In genomic region chr10:96765406-96766240, GRCh38 we compare ENCODE assay signal across 1 cellular context.
TF ChIP-seq lines count a peak whose summit lies in the region.

No MANE protein-coding gene starts in this region.

TF ChIP-seq in HepG2, 621 proteins besides CTCF, POLR2A, EP300 and RAD21 (continued from another document):
- TF ChIP-seq, protein P1, sequence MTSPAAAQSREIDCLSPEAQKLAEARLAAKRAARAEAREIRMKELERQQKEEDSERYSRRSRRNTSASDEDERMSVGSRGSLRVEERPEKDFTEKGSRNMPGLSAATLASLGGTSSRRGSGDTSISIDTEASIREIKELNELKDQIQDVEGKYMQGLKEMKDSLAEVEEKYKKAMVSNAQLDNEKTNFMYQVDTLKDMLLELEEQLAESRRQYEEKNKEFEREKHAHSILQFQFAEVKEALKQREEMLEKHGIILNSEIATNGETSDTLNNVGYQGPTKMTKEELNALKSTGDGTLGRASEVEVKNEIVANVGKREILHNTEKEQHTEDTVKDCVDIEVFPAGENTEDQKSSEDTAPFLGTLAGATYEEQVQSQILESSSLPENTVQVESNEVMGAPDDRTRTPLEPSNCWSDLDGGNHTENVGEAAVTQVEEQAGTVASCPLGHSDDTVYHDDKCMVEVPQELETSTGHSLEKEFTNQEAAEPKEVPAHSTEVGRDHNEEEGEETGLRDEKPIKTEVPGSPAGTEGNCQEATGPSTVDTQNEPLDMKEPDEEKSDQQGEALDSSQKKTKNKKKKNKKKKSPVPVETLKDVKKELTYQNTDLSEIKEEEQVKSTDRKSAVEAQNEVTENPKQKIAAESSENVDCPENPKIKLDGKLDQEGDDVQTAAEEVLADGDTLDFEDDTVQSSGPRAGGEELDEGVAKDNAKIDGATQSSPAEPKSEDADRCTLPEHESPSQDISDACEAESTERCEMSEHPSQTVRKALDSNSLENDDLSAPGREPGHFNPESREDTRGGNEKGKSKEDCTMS (CRISPR knock-in tag; conservative IDR thresholded peaks at IDR 0.05), result no peak
- TF ChIP-seq ARID5B (CRISPR knock-in tag; IDR thresholded peaks at IDR 0.05) (0 out of 2 replicates have a peak, but pooled peaks have one; percentile 11), MTA3 (CRISPR knock-in tag; IDR thresholded peaks at IDR 0.05) (no peak), SP2 (CRISPR knock-in tag; IDR thresholded peaks at IDR 0.05) (no peak), ZNF382 (CRISPR knock-in tag; IDR thresholded peaks at IDR 0.05; ENCODE audit: borderline replicate concordance) (no peak), TBL1XR1 (IDR thresholded peaks at IDR 0.05; ENCODE audit: borderline replicate concordance, low read length, partially characterized antibody) (peak; percentile 22), HDAC2 (CRISPR knock-in tag; IDR thresholded peaks at IDR 0.05) (no peak), YEATS4 (CRISPR knock-in tag; IDR thresholded peaks at IDR 0.05; ENCODE audit: borderline replicate concordance) (no peak), ZNF17 (CRISPR knock-in tag; IDR thresholded peaks at IDR 0.05) (no peak), SAP130 (CRISPR knock-in tag; IDR thresholded peaks at IDR 0.05; ENCODE audit: low read depth) (no peak), GMEB1 (CRISPR knock-in tag; IDR thresholded peaks at IDR 0.05; ENCODE audit: borderline replicate concordance) (0 out of 2 replicates have a peak, but pooled peaks have one; percentile 17), CREBL2 (CRISPR knock-in tag; IDR thresholded peaks at IDR 0.05; ENCODE audit: borderline replicate concordance) (no peak), ZMYM4 (CRISPR knock-in tag; IDR thresholded peaks at IDR 0.05) (0 out of 2 replicates have a peak, but pooled peaks have one; percentile 38), DRAP1 (CRISPR knock-in tag; IDR thresholded peaks at IDR 0.05) (0 out of 2 replicates have a peak, but pooled peaks have one; percentile 2), KDM2A (CRISPR knock-in tag; IDR thresholded peaks at IDR 0.05; ENCODE audit: borderline replicate concordance, low read depth) (peak; percentile 29; the same call in 1 of the 2 replicates), ZBTB33 (CRISPR knock-in tag; IDR thresholded peaks at IDR 0.05) (no peak), SMC3 (IDR thresholded peaks at IDR 0.05; ENCODE audit: low read length) (peak; percentile 96), STAG1 (CRISPR knock-in tag; IDR thresholded peaks at IDR 0.05) (peak; percentile 94), XRCC5 (optimal IDR thresholded peaks at IDR 0.05; ENCODE audit: low read length) (peak; percentile 67), ZNF501 (CRISPR knock-in tag; IDR thresholded peaks at IDR 0.05) (0 out of 2 replicates have a peak, but pooled peaks have one; percentile 39), ZNF430 (CRISPR knock-in tag; IDR thresholded peaks at IDR 0.05) (no peak), ZBTB46 (CRISPR knock-in tag; IDR thresholded peaks at IDR 0.05; ENCODE audit: borderline replicate concordance) (no peak), SALL1 (CRISPR knock-in tag; IDR thresholded peaks at IDR 0.05) (peak; percentile 12; the same call in 1 of the 2 replicates), ZMYM3 (CRISPR knock-in tag; IDR thresholded peaks at IDR 0.05) (0 out of 2 replicates have a peak, but pooled peaks have one; percentile 29), FOXA3 (CRISPR knock-in tag; IDR thresholded peaks at IDR 0.05) (no peak)
- TF ChIP-seq, protein P2, sequence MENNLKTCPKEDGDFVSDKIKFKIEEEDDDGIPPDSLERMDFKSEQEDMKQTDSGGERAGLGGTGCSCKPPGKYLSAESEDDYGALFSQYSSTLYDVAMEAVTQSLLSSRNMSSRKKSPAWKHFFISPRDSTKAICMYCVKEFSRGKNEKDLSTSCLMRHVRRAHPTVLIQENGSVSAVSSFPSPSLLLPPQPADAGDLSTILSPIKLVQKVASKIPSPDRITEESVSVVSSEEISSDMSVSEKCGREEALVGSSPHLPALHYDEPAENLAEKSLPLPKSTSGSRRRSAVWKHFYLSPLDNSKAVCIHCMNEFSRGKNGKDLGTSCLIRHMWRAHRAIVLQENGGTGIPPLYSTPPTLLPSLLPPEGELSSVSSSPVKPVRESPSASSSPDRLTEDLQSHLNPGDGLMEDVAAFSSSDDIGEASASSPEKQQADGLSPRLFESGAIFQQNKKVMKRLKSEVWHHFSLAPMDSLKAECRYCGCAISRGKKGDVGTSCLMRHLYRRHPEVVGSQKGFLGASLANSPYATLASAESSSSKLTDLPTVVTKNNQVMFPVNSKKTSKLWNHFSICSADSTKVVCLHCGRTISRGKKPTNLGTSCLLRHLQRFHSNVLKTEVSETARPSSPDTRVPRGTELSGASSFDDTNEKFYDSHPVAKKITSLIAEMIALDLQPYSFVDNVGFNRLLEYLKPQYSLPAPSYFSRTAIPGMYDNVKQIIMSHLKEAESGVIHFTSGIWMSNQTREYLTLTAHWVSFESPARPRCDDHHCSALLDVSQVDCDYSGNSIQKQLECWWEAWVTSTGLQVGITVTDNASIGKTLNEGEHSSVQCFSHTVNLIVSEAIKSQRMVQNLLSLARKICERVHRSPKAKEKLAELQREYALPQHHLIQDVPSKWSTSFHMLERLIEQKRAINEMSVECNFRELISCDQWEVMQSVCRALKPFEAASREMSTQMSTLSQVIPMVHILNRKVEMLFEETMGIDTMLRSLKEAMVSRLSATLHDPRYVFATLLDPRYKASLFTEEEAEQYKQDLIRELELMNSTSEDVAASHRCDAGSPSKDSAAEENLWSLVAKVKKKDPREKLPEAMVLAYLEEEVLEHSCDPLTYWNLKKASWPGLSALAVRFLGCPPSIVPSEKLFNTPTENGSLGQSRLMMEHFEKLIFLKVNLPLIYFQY (CRISPR knock-in tag; IDR thresholded peaks at IDR 0.05; ENCODE audit: borderline replicate concordance), result no peak
- TF ChIP-seq, protein P3, sequence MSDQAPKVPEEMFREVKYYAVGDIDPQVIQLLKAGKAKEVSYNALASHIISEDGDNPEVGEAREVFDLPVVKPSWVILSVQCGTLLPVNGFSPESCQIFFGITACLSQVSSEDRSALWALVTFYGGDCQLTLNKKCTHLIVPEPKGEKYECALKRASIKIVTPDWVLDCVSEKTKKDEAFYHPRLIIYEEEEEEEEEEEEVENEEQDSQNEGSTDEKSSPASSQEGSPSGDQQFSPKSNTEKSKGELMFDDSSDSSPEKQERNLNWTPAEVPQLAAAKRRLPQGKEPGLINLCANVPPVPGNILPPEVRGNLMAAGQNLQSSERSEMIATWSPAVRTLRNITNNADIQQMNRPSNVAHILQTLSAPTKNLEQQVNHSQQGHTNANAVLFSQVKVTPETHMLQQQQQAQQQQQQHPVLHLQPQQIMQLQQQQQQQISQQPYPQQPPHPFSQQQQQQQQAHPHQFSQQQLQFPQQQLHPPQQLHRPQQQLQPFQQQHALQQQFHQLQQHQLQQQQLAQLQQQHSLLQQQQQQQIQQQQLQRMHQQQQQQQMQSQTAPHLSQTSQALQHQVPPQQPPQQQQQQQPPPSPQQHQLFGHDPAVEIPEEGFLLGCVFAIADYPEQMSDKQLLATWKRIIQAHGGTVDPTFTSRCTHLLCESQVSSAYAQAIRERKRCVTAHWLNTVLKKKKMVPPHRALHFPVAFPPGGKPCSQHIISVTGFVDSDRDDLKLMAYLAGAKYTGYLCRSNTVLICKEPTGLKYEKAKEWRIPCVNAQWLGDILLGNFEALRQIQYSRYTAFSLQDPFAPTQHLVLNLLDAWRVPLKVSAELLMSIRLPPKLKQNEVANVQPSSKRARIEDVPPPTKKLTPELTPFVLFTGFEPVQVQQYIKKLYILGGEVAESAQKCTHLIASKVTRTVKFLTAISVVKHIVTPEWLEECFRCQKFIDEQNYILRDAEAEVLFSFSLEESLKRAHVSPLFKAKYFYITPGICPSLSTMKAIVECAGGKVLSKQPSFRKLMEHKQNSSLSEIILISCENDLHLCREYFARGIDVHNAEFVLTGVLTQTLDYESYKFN (CRISPR knock-in tag; conservative IDR thresholded peaks at IDR 0.05), result 0 out of 2 replicates have a peak, but pooled peaks have one; percentile 15
- TF ChIP-seq, protein P4, sequence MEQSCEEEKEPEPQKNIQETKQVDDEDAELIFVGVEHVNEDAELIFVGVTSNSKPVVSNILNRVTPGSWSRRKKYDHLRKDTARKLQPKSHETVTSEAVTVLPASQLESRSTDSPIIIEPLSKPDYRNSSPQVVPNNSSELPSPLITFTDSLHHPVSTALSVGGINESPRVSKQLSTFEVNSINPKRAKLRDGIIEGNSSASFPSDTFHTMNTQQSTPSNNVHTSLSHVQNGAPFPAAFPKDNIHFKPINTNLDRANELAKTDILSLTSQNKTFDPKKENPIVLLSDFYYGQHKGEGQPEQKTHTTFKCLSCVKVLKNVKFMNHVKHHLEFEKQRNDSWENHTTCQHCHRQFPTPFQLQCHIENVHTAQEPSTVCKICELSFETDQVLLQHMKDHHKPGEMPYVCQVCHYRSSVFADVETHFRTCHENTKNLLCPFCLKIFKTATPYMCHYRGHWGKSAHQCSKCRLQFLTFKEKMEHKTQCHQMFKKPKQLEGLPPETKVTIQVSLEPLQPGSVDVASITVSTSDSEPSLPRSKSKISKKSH (CRISPR knock-in tag; IDR thresholded peaks at IDR 0.05; ENCODE audit: borderline replicate concordance), result no peak
